8 cellular contexts compared by ENCODE assay signal in genomic region chr6:26401389-26401986, GRCh38. TPM values are rescaled to one million over a fixed set of nuclear protein-coding genes. Genes with fewer than 3 reads are reported as not detected.
DNase-seq lines count a peak whose midpoint lies in the region; ATAC-seq and TF ChIP-seq lines count a peak whose summit lies in the region.

No MANE protein-coding gene starts in this region.

- no peaks in the 10 kb centered on the region for H3K27me3 Mint-ChIP-seq in naive thymus-derived CD4-positive, alpha-beta T cell

- CTCF ChIA-PET in IMR-90 (lab: Yijun Ruan, JAX), result no interaction called here
- CTCF ChIA-PET in naive thymus-derived CD4-positive, alpha-beta T cell (lab: Charles Lee), result no interaction called here
- CTCF ChIA-PET in HEK293T (lab: Yijun Ruan, JAX), result no interaction called here

- peak overlapping the region; percentile 55 for H2BK120ac ChIP-seq in IMR-90 (ENCODE audit: low read depth, low read length)

- peak overlapping the region; percentile 85 for H2BK5ac ChIP-seq in IMR-90 (ENCODE audit: low read depth, low read length, poor library complexity, severe bottlenecking)

- no peak overlapping the region for H2BK15ac ChIP-seq in IMR-90 (ENCODE audit: low read depth, low read length)

- H3K4me1 Mint-ChIP-seq in naive thymus-derived CD4-positive, alpha-beta T cell, result peaks cover 30 to 52% (median 46%) of the 10 kb centered on the region in 7 donors

- H4K8ac ChIP-seq in IMR-90 (ENCODE audit: low read depth in 2 of 2, low read length in 2 of 2), result peak overlapping the region; percentile 62 to 64

- H3K27me3 ChIP-seq in BLaER1 treated with 17β-estradiol and CSF1 and Interleukin-3, amounts not matched to agents 10 nM and 100 nM, result no peaks in the 10 kb centered on the region
- no peaks in the 10 kb centered on the region for H3K27me3 ChIP-seq in IMR-90 (ENCODE audit: control insufficient read depth, insufficient read depth, low read length)
- no peaks in the 10 kb centered on the region for H3K27me3 ChIP-seq in naive thymus-derived CD4-positive, alpha-beta T cell (ENCODE audit: control insufficient read depth in 2 of 2, insufficient read depth in 2 of 2, low read length in 2 of 2)

- DNase-seq in IMR-90, result no peak
- DNase-seq in caudate nucleus (lab: John Stamatoyannopoulos, UW), result peak in 2 of 61 donors; percentile 2 to 5
- peak in 1 of 9 donors; percentile 6 for DNase-seq in naive thymus-derived CD4-positive, alpha-beta T cell
- no peak for DNase-seq in HK-2 (ENCODE audit: unreplicated experiment)
- no peak for DNase-seq in DMS79 treated with DMSO at 0.1 percent for 48 hours (lab: John Stamatoyannopoulos, UW)
- DNase-seq in AG08395 (ENCODE audit: low spot score), result no peak
- DNase-seq in HEK293T (ENCODE audit: extremely low spot score), result no peak

- H3K23ac ChIP-seq in IMR-90 (ENCODE audit: low read depth, low read length), result no peak overlapping the region; the same call in 1 of the 2 replicates

- no peak for TF ChIP-seq POLR2A in IMR-90 (IDR thresholded peaks at IDR 0.05; ENCODE audit: low read depth, low read length)

- ATAC-seq in IMR-90 (ENCODE audit: low read depth), result peak; percentile 15
- ATAC-seq in naive thymus-derived CD4-positive, alpha-beta T cell, result peak; percentile 13

- BruUV-seq in IMR-90 (replicated peaks; lab: Mats Ljungman, UMichigan), result no TSS peak

- peak overlapping the region; percentile 66 to 82 (median 73) for H3K4me3 ChIP-seq in BLaER1 treated with 17β-estradiol and CSF1 and Interleukin-3, amounts not matched to agents 10 nM and 100 nM
- H3K4me3 ChIP-seq in IMR-90 (ENCODE audit: insufficient read depth, low read depth, low read length), result peak overlapping the region; percentile 96; the same call in 1 of the 2 replicates
- H3K4me3 ChIP-seq in naive thymus-derived CD4-positive, alpha-beta T cell (ENCODE audit: low read length), result peak overlapping the region; percentile 95

- H3K9me3 Mint-ChIP-seq in naive thymus-derived CD4-positive, alpha-beta T cell, result no peaks in the 10 kb centered on the region

- peak overlapping the region; percentile 67 to 87 (median 77); a peak in 20 of 22 replicates for H3K27ac ChIP-seq in BLaER1 treated with 17β-estradiol and CSF1 and Interleukin-3, amounts not matched to agents 10 nM and 100 nM
- H3K27ac ChIP-seq in IMR-90 (ENCODE audit: insufficient read depth, low read length), result peak overlapping the region; percentile 42; the same call in 1 of the 2 replicates
- peak overlapping the region; percentile 84 for H3K27ac ChIP-seq in caudate nucleus (ENCODE audit: low read depth, low read length)
- H3K27ac ChIP-seq in naive thymus-derived CD4-positive, alpha-beta T cell (ENCODE audit: low read depth, low read length), result peak overlapping the region; percentile 96

- H3K79me1 ChIP-seq in IMR-90 (ENCODE audit: low read depth in 1 of 2, low read length in 2 of 2), result peaks cover 0 to 6% of the 10 kb centered on the region in 2 experiments; a peak in 2 of 4 replicates

- POLR2A ChIA-PET in IMR-90 (lab: Charles Lee; ENCODE audit: unreplicated experiment) (no interaction called here), HEK293T (lab: Yijun Ruan, JAX) (no interaction called here)
- POLR2A ChIA-PET in naive thymus-derived CD4-positive, alpha-beta T cell (lab: Charles Lee), result interaction anchor here (0.7 to 1.3 kb wide), 7 partner anchors 9 to 1436 kb away, joined by 3 to 5 read pairs (median 4); no protein-coding TSS in a partner anchor

- in situ Hi-C loops in IMR-90 (cut with MboI; ENCODE audit: low sequenced_read_pairs), result no loop called here

- peak overlapping the region; percentile 94 to 100 (median 100) for H3K4me3 Mint-ChIP-seq in naive thymus-derived CD4-positive, alpha-beta T cell

- no peaks in the 10 kb centered on the region for H3K9me3 ChIP-seq in BLaER1 treated with 17β-estradiol and CSF1 and Interleukin-3, amounts not matched to agents 10 nM and 100 nM (replicated peaks in 1 of 11)
- no peaks in the 10 kb centered on the region for H3K9me3 ChIP-seq in IMR-90 (ENCODE audit: control insufficient read depth, insufficient read depth, low read length)
- H3K9me3 ChIP-seq in naive thymus-derived CD4-positive, alpha-beta T cell (ENCODE audit: control insufficient read depth in 2 of 3, low read length in 3 of 3), result no peaks in the 10 kb centered on the region

- no peak overlapping the region for H2BK20ac ChIP-seq in IMR-90 (ENCODE audit: low read depth, low read length)

- no peak for TF ChIP-seq CTCF in IMR-90 (conservative IDR thresholded peaks at IDR 0.05; ENCODE audit: low read depth, low read length)

- H2AK9ac ChIP-seq in IMR-90 (replicated peaks; ENCODE audit: low read depth, low read length, poor library complexity), result peak overlapping the region; percentile 20

- H3K9ac ChIP-seq in BLaER1 treated with 17β-estradiol and CSF1 and Interleukin-3, amounts not matched to agents 10 nM and 100 nM, result peak overlapping the region in 10 of 11 experiments; percentile 78 to 86 (median 82); a peak in 16 of 22 replicates
- peak overlapping the region; percentile 51; the same call in 1 of the 2 replicates for H3K9ac ChIP-seq in IMR-90 (ENCODE audit: low read depth, low read length)

- peak overlapping the region; percentile 71 to 94 (median 83) for H3K4me2 ChIP-seq in BLaER1 treated with 17β-estradiol and CSF1 and Interleukin-3, amounts not matched to agents 10 nM and 100 nM
- peak overlapping the region; percentile 64 for H3K4me2 ChIP-seq in IMR-90 (ENCODE audit: low read depth, low read length)

- H3K56ac ChIP-seq in IMR-90 (ENCODE audit: extremely low read depth, insufficient read depth, low read length), result 0 out of 2 replicates have a peak overlapping the region, but pooled peaks have one; percentile 8

- intact Hi-C loops in IMR-90 (cut with micrococcal nuclease), result loop anchor here (5.0 kb wide), 1 partner anchor 59 kb away; no protein-coding TSS in a partner anchor
- intact Hi-C loops in naive thymus-derived CD4-positive, alpha-beta T cell (cut with micrococcal nuclease), result loop anchor here (5.0 to 10.0 kb wide), 2 partner anchors 56 to 123 kb away; partner anchors contain the start of gene BTN2A1 (in 1 of the 2)

- H3K36me3 Mint-ChIP-seq in naive thymus-derived CD4-positive, alpha-beta T cell, result peaks cover 13 to 25% (median 21%) of the 10 kb centered on the region in 5 donors

- H4K5ac ChIP-seq in IMR-90 (ENCODE audit: low read depth, low read length), result peak overlapping the region; percentile 32

- peak overlapping the region; percentile 97 to 100 (median 99) for H3K27ac Mint-ChIP-seq in naive thymus-derived CD4-positive, alpha-beta T cell

- H3K4ac ChIP-seq in IMR-90 (ENCODE audit: low read depth, low read length), result peak overlapping the region; percentile 21

- dilution Hi-C loops in IMR-90 (cut with HindIII; ENCODE audit: low sequenced_read_pairs, unreplicated experiment), result no loop called here

- no peak for TF ChIP-seq RAD21 in IMR-90 (IDR thresholded peaks at IDR 0.05; ENCODE audit: low read length)

- no CpG with 5 or more reads among the region's 7 CpGs for WGBS in IMR-90 (ENCODE audit: extremely low coverage in 2 of 2, insufficient read length in 1 of 2), 2 experiments

- H2AFZ ChIP-seq in IMR-90 (replicated peaks; ENCODE audit: low read length, poor library complexity), result peak overlapping the region; percentile 38

- H4K20me1 ChIP-seq in BLaER1 treated with 17β-estradiol and CSF1 and Interleukin-3, amounts not matched to agents 10 nM and 100 nM, result no peaks in the 10 kb centered on the region
- no peaks in the 10 kb centered on the region for H4K20me1 ChIP-seq in IMR-90 (ENCODE audit: insufficient read depth, low read length)

- peak overlapping the region; percentile 35; the same call in 1 of the 2 replicates for H4K91ac ChIP-seq in IMR-90 (ENCODE audit: insufficient read depth, low read depth, low read length)

- peak overlapping the region; percentile 44; the same call in 1 of the 2 replicates for H3K14ac ChIP-seq in IMR-90 (replicated peaks; ENCODE audit: low read depth, low read length)

- H3K9me1 ChIP-seq in IMR-90 (ENCODE audit: insufficient read depth, low read length), result peaks cover 7% of the 10 kb centered on the region

- H2AK5ac ChIP-seq in IMR-90 (ENCODE audit: low read depth, low read length), result no peak overlapping the region

- H3K18ac ChIP-seq in IMR-90 (ENCODE audit: low read depth, low read length), result peak overlapping the region; percentile 24; the same call in 1 of the 2 replicates

- peaks cover 0 to 15% (median 12%) of the 10 kb centered on the region in 11 experiments; a peak in 17 of 22 replicates for H3K36me3 ChIP-seq in BLaER1 treated with 17β-estradiol and CSF1 and Interleukin-3, amounts not matched to agents 10 nM and 100 nM
- H3K36me3 ChIP-seq in IMR-90 (ENCODE audit: control insufficient read depth, insufficient read depth, low read length), result peaks cover 3% of the 10 kb centered on the region
- H3K36me3 ChIP-seq in naive thymus-derived CD4-positive, alpha-beta T cell (ENCODE audit: control insufficient read depth in 2 of 3, insufficient read depth in 3 of 3, low read length in 3 of 3), result peaks cover 0 to 14% (median 4%) of the 10 kb centered on the region in 3 experiments

- H3K4me1 ChIP-seq in BLaER1 treated with 17β-estradiol and CSF1 and Interleukin-3, amounts not matched to agents 10 nM and 100 nM, result peaks cover 38 to 45% (median 43%) of the 10 kb centered on the region in 10 experiments
- peaks cover 5% of the 10 kb centered on the region; the same call in 1 of the 2 replicates for H3K4me1 ChIP-seq in IMR-90 (ENCODE audit: control insufficient read depth, insufficient read depth, low read length)
- H3K4me1 ChIP-seq in naive thymus-derived CD4-positive, alpha-beta T cell (ENCODE audit: control insufficient read depth in 2 of 2, insufficient read depth in 2 of 2, low read length in 2 of 2), result peaks cover 29 to 30% of the 10 kb centered on the region in 2 donors

RNA-seq across cellular contexts. Expression of gene BTN3A1, which starts 0.6 kb away (rescaled TPM):
- total RNA-seq in IMR-90 (2012; rRNA removed), result 15.3 and 16.5 TPM in 2 replicates
- polyA plus RNA-seq in IMR-90 (2012; rRNA removed), result 9.8 and 14.4 TPM in 2 replicates
- 5.7 and 11.5 TPM in 2 replicates for polyA plus RNA-seq in IMR-90 (2012; cell fraction: cytosol; rRNA removed)
- polyA plus RNA-seq in IMR-90 (2012; cell fraction: nucleus; rRNA removed; ENCODE audit: low replicate concordance), result 23.3 and 47.1 TPM in 2 replicates
- 100 to 1,000 TPM; 122 to 242 (median 235) TPM for total RNA-seq in naive thymus-derived CD4-positive, alpha-beta T cell
- 10 to 100 TPM; 41.5 to 64.6 TPM for polyA plus RNA-seq in naive thymus-derived CD4-positive, alpha-beta T cell

RNA-seq across cellular contexts. Expression of gene BTN2A2, which starts 18.6 kb away (rescaled TPM):
- total RNA-seq in IMR-90 (2012; rRNA removed), result 10.6 and 12.5 TPM in 2 replicates
- polyA plus RNA-seq in IMR-90 (2012; rRNA removed), result 9.8 and 15.2 TPM in 2 replicates
- 4.9 and 6.3 TPM in 2 replicates for polyA plus RNA-seq in IMR-90 (2012; cell fraction: cytosol; rRNA removed)
- polyA plus RNA-seq in IMR-90 (2012; cell fraction: nucleus; rRNA removed; ENCODE audit: low replicate concordance), result 27.6 and 53.1 TPM in 2 replicates
- total RNA-seq in naive thymus-derived CD4-positive, alpha-beta T cell, result 10 to 100 TPM; 19.8 to 22.3 (median 20.2) TPM
- polyA plus RNA-seq in naive thymus-derived CD4-positive, alpha-beta T cell, result 1 to 10 TPM; 3.4 to 4.4 TPM

RNA-seq across cellular contexts. Expression of gene BTN3A2, which starts 36.5 kb away (rescaled TPM):
- total RNA-seq in IMR-90 (2012; rRNA removed), result 17.2 and 20.4 TPM in 2 replicates
- polyA plus RNA-seq in IMR-90 (2012; rRNA removed), result 14.8 and 15.7 TPM in 2 replicates
- 7.4 and 12.2 TPM in 2 replicates for polyA plus RNA-seq in IMR-90 (2012; cell fraction: cytosol; rRNA removed)
- 9.8 and 25.8 TPM in 2 replicates for polyA plus RNA-seq in IMR-90 (2012; cell fraction: nucleus; rRNA removed; ENCODE audit: low replicate concordance)
- 100 to 1,000 TPM; 131 to 274 (median 180) TPM for total RNA-seq in naive thymus-derived CD4-positive, alpha-beta T cell
- polyA plus RNA-seq in naive thymus-derived CD4-positive, alpha-beta T cell, result 100 to 1,000 TPM; 113 to 142 TPM

RNA-seq across cellular contexts. Expression of gene BTN3A3, which starts 38.8 kb away (rescaled TPM):
- total RNA-seq in IMR-90 (2012; rRNA removed), result 14.4 and 15.8 TPM in 2 replicates
- 12.4 and 14.8 TPM in 2 replicates for polyA plus RNA-seq in IMR-90 (2012; rRNA removed)
- 6.3 and 10.8 TPM in 2 replicates for polyA plus RNA-seq in IMR-90 (2012; cell fraction: cytosol; rRNA removed)
- polyA plus RNA-seq in IMR-90 (2012; cell fraction: nucleus; rRNA removed; ENCODE audit: low replicate concordance), result 13.9 and 51.5 TPM in 2 replicates
- total RNA-seq in naive thymus-derived CD4-positive, alpha-beta T cell, result 100 to 1,000 TPM in 3 of 5 experiments, 10 to 100 TPM in 2; 79.1 to 183 (median 119) TPM
- 10 to 100 TPM; 71.4 to 96.2 TPM for polyA plus RNA-seq in naive thymus-derived CD4-positive, alpha-beta T cell

RNA-seq across cellular contexts. Expression of gene BTN2A1, which starts 56.3 kb away (rescaled TPM):
- 11.4 and 13.6 TPM in 2 replicates for total RNA-seq in IMR-90 (2012; rRNA removed)
- 37.9 and 40.2 TPM in 2 replicates for polyA plus RNA-seq in IMR-90 (2012; rRNA removed)
- 18.8 and 24.5 TPM in 2 replicates for polyA plus RNA-seq in IMR-90 (2012; cell fraction: cytosol; rRNA removed)
- 44.0 and 69.0 TPM in 2 replicates for polyA plus RNA-seq in IMR-90 (2012; cell fraction: nucleus; rRNA removed; ENCODE audit: low replicate concordance)
- 10 to 100 TPM; 29.0 to 54.6 (median 37.2) TPM for total RNA-seq in naive thymus-derived CD4-positive, alpha-beta T cell
- polyA plus RNA-seq in naive thymus-derived CD4-positive, alpha-beta T cell, result 10 to 100 TPM in 1 of 2 donors, 1 to 10 TPM in 1; 9.7 to 13.1 TPM

Comparison
In these comparisons a context has a peak if more than half of its experiments do, and no peak if none do; other contexts are left out.
1. H3K27ac ChIP-seq: peak in every context shown above with its lines; median percentile 96 in naive thymus-derived CD4-positive, alpha-beta T cell; 84 in caudate nucleus; 77 in BLaER1 treated with 17β-estradiol and CSF1 and Interleukin-3, amounts not matched to agents 10 nM and 100 nM; 42 in IMR-90.